9 cellular contexts compared by ENCODE assay signal in the genomic region with DNA sequence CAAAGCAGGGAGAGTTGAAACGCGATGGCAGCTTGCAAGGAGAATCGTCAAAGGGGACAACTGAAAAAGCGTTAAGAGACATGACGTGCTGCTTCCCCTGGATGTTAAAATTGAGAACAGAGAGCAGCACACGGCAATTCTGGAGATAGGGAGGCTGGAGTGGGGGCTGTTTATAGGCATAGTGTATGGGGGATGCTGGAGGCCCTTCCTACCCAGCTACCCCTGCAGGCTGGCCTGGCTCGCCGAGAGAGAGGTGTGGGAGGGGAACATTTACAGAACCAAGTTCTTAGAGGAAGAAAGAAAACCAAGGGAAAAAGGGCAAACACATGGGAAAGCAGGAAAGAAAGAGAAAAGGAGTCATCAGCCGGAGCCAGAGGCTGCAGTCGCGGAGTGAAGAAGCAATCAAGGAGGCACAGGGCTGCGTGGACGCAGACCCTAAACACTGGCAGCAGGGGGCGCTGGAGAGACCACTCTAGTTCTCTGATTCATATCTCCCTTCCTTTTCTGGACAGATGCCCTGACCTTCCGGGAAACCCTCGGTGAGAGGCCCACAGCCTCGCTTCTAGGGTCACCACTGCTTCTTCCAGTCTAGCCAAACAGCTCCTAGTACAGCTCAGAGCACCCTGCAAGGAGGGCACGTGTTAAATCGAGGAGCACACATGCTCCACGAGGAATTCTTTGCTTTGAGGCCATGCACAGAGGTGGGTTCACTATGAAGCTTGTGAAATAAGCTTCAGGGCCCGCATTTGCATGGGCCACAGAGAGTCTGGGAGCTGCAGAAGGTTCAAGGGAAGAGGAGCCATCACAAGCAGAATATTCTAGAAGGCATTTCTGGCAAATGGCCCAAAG. TPM values are rescaled to one million over a fixed set of nuclear protein-coding genes. Genes with fewer than 3 reads are reported as not detected.
DNase-seq lines count a peak whose midpoint lies in the region; ATAC-seq and TF ChIP-seq lines count a peak whose summit lies in the region.
"Had no signal": no experiment of that assay in that cellular context is flagged by ENCODE, and none has a peak within 500 bp of the region (broad histone marks: within the 10 kb centered on the region; RNA-seq: fewer than 3 reads in every experiment).

No MANE protein-coding gene starts in this region.

- no peak for TF ChIP-seq RAD21 in SK-N-SH (IDR thresholded peaks at IDR 0.05; ENCODE audit: low read length)

- no peaks in the 10 kb centered on the region for H3K9me2 ChIP-seq in SK-N-SH

- no peak overlapping the region for H3K27ac ChIP-seq in SK-N-SH (ENCODE audit: low read depth in 2 of 2, low read length in 1 of 2)

- H2AFZ ChIP-seq in SK-N-SH (ENCODE audit: low read depth), result 0 out of 2 replicates have a peak overlapping the region, but pooled peaks have one; percentile 44

- H3K9ac ChIP-seq in SK-N-SH, result no peak overlapping the region

- TF ChIP-seq EP300 in SK-N-SH (IDR thresholded peaks at IDR 0.05; ENCODE audit: borderline replicate concordance in 1 of 2, low read depth in 1 of 2, low read length in 1 of 2), result no peak

- H4K20me1 ChIP-seq in SK-N-SH (ENCODE audit: insufficient read depth), result no peaks in the 10 kb centered on the region

- H3K4me2 ChIP-seq in SK-N-SH, result no peak overlapping the region

- POLR2A ChIA-PET in SK-N-SH (lab: Yijun Ruan, JAX), result no interaction called here

- ATAC-seq in HG02642 (IDR thresholded peaks at IDR 0.05; ENCODE audit: poor library complexity, unreplicated experiment), result peak; percentile 59

- WGBS in SK-N-SH (ENCODE audit: low lambda C conversion rate), result 19% methylated on average over 21 of the region's 21 CpGs

- no peak for DNase-seq in GM12864 (ENCODE audit: low read depth)
- DNase-seq in SK-N-SH, result peak; percentile 54
- DNase-seq in erythroblast (lab: John Stamatoyannopoulos, UW), result peak; percentile 78 to 81
- DNase-seq in occipital lobe (lab: John Stamatoyannopoulos, UW), result peak; percentile 17
- DNase-seq in NCI-H69 (lab: John Stamatoyannopoulos, UW), result no peak
- DNase-seq in NCI-H2196 (lab: John Stamatoyannopoulos, UW; ENCODE audit: unreplicated experiment), result no peak

- no peaks in the 10 kb centered on the region; the same call in 1 of the 2 replicates for H3K27me3 ChIP-seq in SK-N-SH (ENCODE audit: insufficient read depth)

- no peaks in the 10 kb centered on the region for H3K9me3 ChIP-seq in SK-N-SH

- H3K36me3 ChIP-seq in SK-N-SH (replicated peaks in 1 of 2; ENCODE audit: control insufficient read depth in 1 of 2, insufficient read depth in 2 of 2, low read length in 1 of 2), result no peaks in the 10 kb centered on the region

- H3K4me3 ChIP-seq in GM12864 (ENCODE audit: low read depth, low read length) (no peak overlapping the region), SK-N-SH (ENCODE audit: low read depth in 2 of 2, low read length in 1 of 2) (peak overlapping the region in 1 of 2 experiments; percentile 20; a peak in 1 of 4 replicates)

- CTCF ChIA-PET in SK-N-SH (lab: Yijun Ruan, JAX), result interaction anchor here (0.6 to 1.9 kb wide), 9 partner anchors 11 to 298 kb away, joined by 3 to 8 read pairs (median 3); no protein-coding TSS in a partner anchor

- no peaks in the 10 kb centered on the region for H3K4me1 ChIP-seq in SK-N-SH (ENCODE audit: control insufficient read depth in 1 of 2, insufficient read depth in 2 of 2, low read depth in 1 of 2, low read length in 1 of 2)

- peak; percentile 90 for TF ChIP-seq CTCF in GM12864 (IDR thresholded peaks at IDR 0.05; ENCODE audit: low read depth, low read length, missing control alignments)
- peak; percentile 72 for TF ChIP-seq CTCF in SK-N-SH (IDR thresholded peaks at IDR 0.05)

- H3K79me2 ChIP-seq in SK-N-SH (ENCODE audit: insufficient read depth), result no peaks in the 10 kb centered on the region

- no peaks in the 10 kb centered on the region for H3F3A ChIP-seq in SK-N-SH (replicated peaks; ENCODE audit: insufficient read depth)

- TF ChIP-seq POLR2A in erythroblast (IDR thresholded peaks at IDR 0.05; ENCODE audit: low read length), result no peak

TF ChIP-seq in SK-N-SH, 30 proteins besides CTCF, POLR2A, EP300 and RAD21:
- TF ChIP-seq SMC3 (IDR thresholded peaks at IDR 0.05; ENCODE audit: low read depth, low read length), result peak; percentile 27; the same call in 1 of the 2 replicates
- TF ChIP-seq REST (IDR thresholded peaks at IDR 0.05; ENCODE audit: low read depth, low read length), result no peak
- peak; percentile 32; the same call in 1 of the 2 replicates for TF ChIP-seq NFIC (IDR thresholded peaks at IDR 0.05; ENCODE audit: borderline replicate concordance)

RNA-seq across cellular contexts. Expression of gene MYH13, which starts 55.6 kb away (rescaled TPM):
- not detected in 2 replicates for polyA plus RNA-seq in SK-N-SH (2012; rRNA removed)
- not detected in 2 replicates for polyA plus RNA-seq in SK-N-SH (2012; cell fraction: cytosol; rRNA removed)
- not detected in 2 replicates for polyA plus RNA-seq in SK-N-SH (2012; cell fraction: nucleus; rRNA removed)
- total RNA-seq in occipital lobe, result not detected
- total RNA-seq: mononuclear cell; T-helper 1 cell treated with Interleukin-12 subunit alpha and Interleukin-12 subunit beta and Interleukin-4 antibody, amounts not matched to agents 30 ng/mL and 1 ng/mL, for 36 hours had no signal

Comparison
In these comparisons a context has a peak if more than half of its experiments do, and no peak if none do; other contexts are left out.
1. DNase-seq: peak in SK-N-SH (single experiment), erythroblast (2 of 2) and occipital lobe (single experiment); none in GM12864 (single experiment), NCI-H69 (single experiment) and NCI-H2196 (single experiment).